12 cellular contexts compared by ENCODE assay signal in the genomic region with DNA sequence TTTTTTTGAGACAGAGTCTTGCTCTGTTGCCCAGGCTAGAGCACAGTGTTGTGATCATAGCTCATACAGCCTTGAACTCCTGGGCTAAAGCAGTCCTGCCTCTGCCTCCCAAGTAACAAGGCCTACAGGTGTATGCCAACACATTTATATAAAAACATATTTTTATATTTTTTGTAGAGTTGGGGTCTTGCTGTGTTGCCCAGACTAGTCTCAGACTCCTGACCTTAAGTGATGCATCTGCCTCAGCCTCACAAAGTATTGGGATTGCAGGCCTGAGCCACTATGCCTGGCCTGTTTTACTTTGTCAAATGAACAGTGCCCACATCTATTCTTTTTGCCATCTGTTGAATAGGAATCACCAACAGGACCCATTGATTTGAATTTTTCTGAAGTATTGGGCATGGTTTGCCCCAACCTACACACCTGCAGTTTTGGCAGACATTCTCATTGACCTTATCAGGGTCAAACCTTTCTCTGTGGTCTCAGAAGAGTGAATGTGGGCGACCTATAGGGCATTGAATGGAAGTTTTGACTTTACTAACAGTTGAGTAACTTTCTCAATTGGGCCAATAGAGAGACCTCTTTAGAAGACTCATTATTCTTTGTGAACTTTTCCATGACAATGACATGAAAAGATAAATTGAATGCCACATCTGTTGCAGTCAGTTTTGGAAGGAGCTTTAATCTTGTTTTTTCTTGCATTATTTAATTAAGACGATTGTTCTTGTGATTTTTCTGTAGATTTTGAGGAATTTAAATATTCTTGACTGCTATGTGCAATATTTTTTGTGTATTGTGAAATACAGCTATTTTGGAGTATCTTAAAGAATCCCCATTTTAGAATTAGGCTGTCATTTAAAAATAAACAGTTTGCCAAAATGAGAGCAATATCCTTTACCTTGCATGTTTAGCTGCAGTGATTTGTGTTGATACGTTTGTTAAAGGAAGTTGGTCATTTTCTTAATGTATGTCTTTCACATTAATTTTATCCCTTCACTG. TPM values are rescaled to one million over a fixed set of nuclear protein-coding genes. Genes with fewer than 3 reads are reported as not detected.
DNase-seq lines count a peak whose midpoint lies in the region; ATAC-seq, FAIRE-seq and TF ChIP-seq lines count a peak whose summit lies in the region.
"Had no signal": no experiment of that assay in that cellular context is flagged by ENCODE, and none has a peak within 500 bp of the region (broad histone marks: within the 10 kb centered on the region; RNA-seq: fewer than 3 reads in every experiment).

No MANE protein-coding gene starts in this region.

- peak overlapping the region in 4 of 7 donors; percentile 57 to 93 (median 69) for H3K27ac Mint-ChIP-seq in CD4-positive, alpha-beta memory T cell
- peak overlapping the region; percentile 77 for H3K27ac Mint-ChIP-seq in activated CD8-positive, alpha-beta T cell treated with anti-CD3 and anti-CD28 coated beads for 36 hours
- H3K27ac Mint-ChIP-seq in memory B cell = peak overlapping the region; percentile 77

- peak overlapping the region; percentile 83 for H3K4me2 ChIP-seq in A549

- TF ChIP-seq POLR2A in A549 (IDR thresholded peaks at IDR 0.05; ENCODE audit: low read length) = no peak

- H3K4me1 Mint-ChIP-seq in CD4-positive, alpha-beta memory T cell = peaks cover 39 to 73% (median 58%) of the 10 kb centered on the region in 4 donors
- peaks cover 52% of the 10 kb centered on the region for H3K4me1 Mint-ChIP-seq in activated CD8-positive, alpha-beta T cell treated with anti-CD3 and anti-CD28 coated beads for 36 hours (ENCODE audit: low read depth)
- peaks cover 24% of the 10 kb centered on the region for H3K4me1 Mint-ChIP-seq in memory B cell

- no peak for ATAC-seq in A549
- peak; percentile 31 for ATAC-seq in activated CD8-positive, alpha-beta T cell treated with anti-CD3 and anti-CD28 coated beads for 36 hours
- ATAC-seq in memory B cell (ENCODE audit: low read depth) = no peak
- ATAC-seq in GM19035 (IDR thresholded peaks at IDR 0.05; ENCODE audit: unreplicated experiment) = no peak

- no peak for TF ChIP-seq RAD21 in A549 (conservative IDR thresholded peaks at IDR 0.05 in 1 of 2, IDR thresholded peaks at IDR 0.05 in 1 of 2)

- no peak overlapping the region for H3K4me3 ChIP-seq in A549
- H3K4me3 ChIP-seq in CD4-positive, alpha-beta memory T cell (ENCODE audit: low read length in 2 of 2) = no peak overlapping the region
- H3K4me3 ChIP-seq: esophagus muscularis mucosa, Peyer's patch had no signal

- H3K9me3 Mint-ChIP-seq in CD4-positive, alpha-beta memory T cell = peaks cover 0 to 4% (median 0%) of the 10 kb centered on the region in 8 donors
- no peaks in the 10 kb centered on the region for H3K9me3 Mint-ChIP-seq in activated CD8-positive, alpha-beta T cell treated with anti-CD3 and anti-CD28 coated beads for 36 hours
- no peaks in the 10 kb centered on the region for H3K9me3 Mint-ChIP-seq in memory B cell

- 90% methylated on average over 3 of the region's 3 CpGs for WGBS in A549 (ENCODE audit: missing lambda C conversion rate)

- peaks cover 10% of the 10 kb centered on the region for H3K36me3 ChIP-seq in CD4-positive, alpha-beta memory T cell (ENCODE audit: insufficient read depth, low read length)

- peak overlapping the region in 6 of 8 donors; percentile 24 to 98 (median 48) for H3K4me3 Mint-ChIP-seq in CD4-positive, alpha-beta memory T cell
- H3K4me3 Mint-ChIP-seq in activated CD8-positive, alpha-beta T cell treated with anti-CD3 and anti-CD28 coated beads for 36 hours = peak overlapping the region; percentile 93
- H3K4me3 Mint-ChIP-seq in memory B cell = peak overlapping the region; percentile 37

- H3K36me3 Mint-ChIP-seq in CD4-positive, alpha-beta memory T cell = peaks cover 21 to 52% of the 10 kb centered on the region in 2 donors
- H3K36me3 Mint-ChIP-seq in activated CD8-positive, alpha-beta T cell treated with anti-CD3 and anti-CD28 coated beads for 36 hours (ENCODE audit: low read depth) = peaks cover 45% of the 10 kb centered on the region
- H3K36me3 Mint-ChIP-seq in memory B cell = peaks cover 14% of the 10 kb centered on the region

- H3K27ac ChIP-seq in A549 (no peak overlapping the region), substantia nigra (ENCODE audit: low read depth, low read length, poor library complexity, severe bottlenecking) (no peak overlapping the region), RWPE1 (no peak overlapping the region)
- H3K27ac ChIP-seq in CD4-positive, alpha-beta memory T cell (ENCODE audit: low read depth, low read length) = no peak overlapping the region
- H3K27ac ChIP-seq: esophagus muscularis mucosa, Peyer's patch had no signal

- H3K27me3 ChIP-seq in CD4-positive, alpha-beta memory T cell (ENCODE audit: insufficient read depth, low read length) = no peaks in the 10 kb centered on the region
- H3K27me3 ChIP-seq: esophagus muscularis mucosa, Peyer's patch had no signal

- H3K4me1 ChIP-seq in A549 = peaks cover 27% of the 10 kb centered on the region
- peaks cover 59% of the 10 kb centered on the region for H3K4me1 ChIP-seq in CD4-positive, alpha-beta memory T cell (ENCODE audit: insufficient read depth, low read length)

- TF ChIP-seq CTCF in A549 (IDR thresholded peaks at IDR 0.05) = no peak
- no peak for TF ChIP-seq CTCF in activated CD8-positive, alpha-beta T cell treated with anti-CD3 and anti-CD28 coated beads for 36 hours (IDR thresholded peaks at IDR 0.05)
- TF ChIP-seq CTCF in RWPE1 (conservative IDR thresholded peaks at IDR 0.05; ENCODE audit: low read depth) = no peak

- no peaks in the 10 kb centered on the region for H3K9me3 ChIP-seq in A549
- H3K9me3 ChIP-seq in CD4-positive, alpha-beta memory T cell (ENCODE audit: control insufficient read depth in 1 of 2, low read length in 2 of 2) = no peaks in the 10 kb centered on the region
- H3K9me3 ChIP-seq: esophagus muscularis mucosa, Peyer's patch had no signal

- H3K27me3 Mint-ChIP-seq in CD4-positive, alpha-beta memory T cell = no peaks in the 10 kb centered on the region
- H3K27me3 Mint-ChIP-seq in activated CD8-positive, alpha-beta T cell treated with anti-CD3 and anti-CD28 coated beads for 36 hours = no peaks in the 10 kb centered on the region
- H3K27me3 Mint-ChIP-seq in memory B cell = no peaks in the 10 kb centered on the region

- POLR2A ChIA-PET in A549 (lab: Yijun Ruan, JAX) = no interaction called here
- POLR2A ChIA-PET in CD4-positive, alpha-beta memory T cell (lab: Charles Lee; ENCODE audit: partially characterized antibody) = interaction anchor here (0.8 to 4.7 kb wide), 3 partner anchors 10 to 100 kb away, joined by 3 to 43 read pairs (median 3); partner anchors contain the start of gene PSMA4
- POLR2A ChIA-PET in activated CD8-positive, alpha-beta T cell treated with anti-CD3 and anti-CD28 coated beads for 36 hours (lab: Charles Lee) = interaction anchor here (0.5 to 2.0 kb wide), 3 partner anchors 10 to 1796 kb away, joined by 4 to 5 read pairs (median 4); no protein-coding TSS in a partner anchor
- POLR2A ChIA-PET in RWPE1 (lab: Yijun Ruan, JAX; ENCODE audit: low non-redundant PET) = no interaction called here

- intact Hi-C loops in CD4-positive, alpha-beta memory T cell (cut with micrococcal nuclease) = no loop called here
- intact Hi-C loops in activated CD8-positive, alpha-beta T cell treated with anti-CD3 and anti-CD28 coated beads for 36 hours (cut with micrococcal nuclease) = no loop called here

- DNase-seq in A549 (ENCODE audit: low read depth in 1 of 2, low spot score in 1 of 2) (no peak), memory B cell (ENCODE audit: low spot score in 2 of 2) (no peak), substantia nigra (lab: John Stamatoyannopoulos, UW) (no peak), RWPE1 (ENCODE audit: low spot score) (no peak)
- DNase-seq in CD4-positive, alpha-beta memory T cell = no peak
- DNase-seq in activated CD8-positive, alpha-beta T cell treated with anti-CD3 and anti-CD28 coated beads for 36 hours = peak; percentile 57
- no peak for DNase-seq in activated effector memory CD4-positive, alpha-beta T cell treated with Interleukin-2 at 50 U/mL for 16 hours
- DNase-seq: midbrain, NCI-H345, Peyer's patch had no signal

- TF ChIP-seq EP300 in A549 (IDR thresholded peaks at IDR 0.05) = no peak

- CTCF ChIA-PET in A549 (lab: Yijun Ruan, JAX) (interaction anchor here (0.8 to 1.2 kb wide), 2 partner anchors 8 to 10 kb away, joined by 3 read pairs; no protein-coding TSS in a partner anchor), RWPE1 (lab: Yijun Ruan, JAX) (interaction anchor here (0.7 kb wide), 1 partner anchor 864 kb away, joined by 6 read pairs; no protein-coding TSS in a partner anchor)
- CTCF ChIA-PET in CD4-positive, alpha-beta memory T cell (lab: Charles Lee; ENCODE audit: partially characterized antibody) = interaction anchor here (1.2 kb wide), 1 partner anchor 22 kb away, joined by 3 read pairs; no protein-coding TSS in a partner anchor
- CTCF ChIA-PET in activated CD8-positive, alpha-beta T cell treated with anti-CD3 and anti-CD28 coated beads for 36 hours (lab: Charles Lee) = interaction anchor here (1.1 to 6.8 kb wide), 2 partner anchors 13 to 18 kb away, joined by 3 to 44 read pairs; no protein-coding TSS in a partner anchor

- no peak for FAIRE-seq in A549 (lab: Jason Lieb, UNC)

TF ChIP-seq in A549, 52 proteins besides CTCF, POLR2A, EP300 and RAD21:
- no peak for TF ChIP-seq GATA3 (IDR thresholded peaks at IDR 0.05; ENCODE audit: borderline replicate concordance)
- TF ChIP-seq SMC3 (IDR thresholded peaks at IDR 0.05) = no peak
- peak in 1 of 2 experiments; percentile 25; a peak in 1 of 4 replicates for TF ChIP-seq CEBPB (IDR thresholded peaks at IDR 0.05)
- TF ChIP-seq CHD4 (IDR thresholded peaks at IDR 0.05; ENCODE audit: borderline replicate concordance) = no peak

RNA-seq across cellular contexts. Expression of gene IREB2, which starts 2.7 kb away (rescaled TPM):
- polyA plus RNA-seq in A549 (2011; rRNA removed) = 71.0 and 78.1 TPM in 2 replicates
- polyA plus RNA-seq in A549 (2012; cell fraction: cytosol; rRNA removed) = 13.0 and 15.2 TPM in 2 replicates
- polyA plus RNA-seq in A549 (2012; cell fraction: nucleus; rRNA removed) = 12.3 and 17.8 TPM in 2 replicates
- 37.3 to 38.8 TPM (median 38.4 TPM) in 3 replicates for polyA plus RNA-seq in A549 (2017; fragmentation: RNase III; extraction: RNeasy Plus Mini Kit Qiagen cat#74134 plus additional on column Dnase treatment)
- 56.7 and 65.1 TPM in 2 replicates for polyA minus RNA-seq in A549 (2011; rRNA and poly(A)+ RNA removed)
- 10 to 100 TPM; 65.0 to 71.9 TPM for total RNA-seq in CD4-positive, alpha-beta memory T cell
- 10 to 100 TPM in 1 of 2 donors, 1 to 10 TPM in 1; 7.6 to 19.5 TPM for polyA plus RNA-seq in CD4-positive, alpha-beta memory T cell
- 10 to 100 TPM; 68.2 to 78.7 TPM for total RNA-seq in activated CD8-positive, alpha-beta T cell treated with anti-CD3 and anti-CD28 coated beads for 36 hours

Comparison
In these comparisons a context has a peak if more than half of its experiments do, and no peak if none do; other contexts are left out.
1. H3K4me3 Mint-ChIP-seq: peak in every context shown above with its lines; median percentile 93 in activated CD8-positive, alpha-beta T cell treated with anti-CD3 and anti-CD28 coated beads for 36 hours; 48 in CD4-positive, alpha-beta memory T cell; 37 in memory B cell.
2. POLR2A ChIA-PET loops: an anchor here in CD4-positive, alpha-beta memory T cell (0.8 to 4.7 kb wide) and activated CD8-positive, alpha-beta T cell treated with anti-CD3 and anti-CD28 coated beads for 36 hours (0.5 to 2.0 kb wide); none called in A549 and RWPE1.